9 cellular contexts compared by ENCODE assay signal in the genomic region with DNA sequence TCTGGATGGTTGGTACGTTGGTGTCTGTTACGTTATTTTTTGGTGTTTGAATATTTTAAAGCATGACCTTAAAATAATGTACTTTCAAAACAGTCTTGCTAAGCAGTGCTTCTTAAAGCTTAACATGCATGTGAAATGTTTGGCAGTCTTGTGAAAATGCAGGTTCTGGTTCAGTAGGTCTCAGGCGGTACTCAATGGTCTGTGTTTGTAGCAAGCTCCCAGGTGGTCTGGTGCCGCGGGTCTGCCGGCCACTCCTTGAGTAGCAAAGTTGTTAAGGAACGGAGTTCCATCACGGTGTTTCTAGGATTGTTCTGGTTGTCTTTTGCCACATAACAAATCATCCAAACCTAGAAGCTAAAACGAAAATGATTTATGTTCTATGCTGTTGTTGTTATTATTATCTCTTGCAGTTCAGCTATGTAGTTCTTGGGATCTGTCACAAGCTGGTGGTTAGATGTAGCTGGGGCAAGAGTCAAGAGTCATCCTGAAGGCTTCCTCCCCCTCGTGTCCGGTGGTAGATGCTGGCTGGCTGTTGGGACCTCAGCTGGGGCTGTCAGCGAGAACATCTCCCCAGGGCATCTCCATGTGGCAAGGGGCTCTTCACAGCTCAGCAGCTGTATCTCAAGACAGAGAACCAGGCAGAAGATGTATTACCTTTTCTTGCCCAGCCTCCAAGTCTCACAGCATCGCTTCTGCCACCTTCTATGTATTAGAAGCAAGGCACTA.
DNase-seq lines count a peak whose midpoint lies in the region; ATAC-seq and TF ChIP-seq lines count a peak whose summit lies in the region.
"Had no signal": no experiment of that assay in that cellular context is flagged by ENCODE, and none has a peak within 500 bp of the region (broad histone marks: within the 10 kb centered on the region; RNA-seq: fewer than 3 reads in every experiment).

No MANE protein-coding gene starts in this region.

- peaks cover 42% of the 10 kb centered on the region for H3K4me1 ChIP-seq in lower lobe of right lung

- H3K9me3 ChIP-seq in lower lobe of right lung = no peaks in the 10 kb centered on the region

- H3K27ac ChIP-seq in lower lobe of right lung = peak overlapping the region; percentile 64

- H3K4me3 ChIP-seq in lower lobe of right lung = no peak overlapping the region

- no peaks in the 10 kb centered on the region for H3K36me3 ChIP-seq in lower lobe of right lung

- intact Hi-C loops in lower lobe of right lung (cut with DNase I) = no loop called here

- ATAC-seq in GM18508 (IDR thresholded peaks at IDR 0.05; ENCODE audit: insufficient read depth, unreplicated experiment) (peak; percentile 23), GM19463 (IDR thresholded peaks at IDR 0.05; ENCODE audit: unreplicated experiment) (peak; percentile 38), HG03175 (IDR thresholded peaks at IDR 0.05; ENCODE audit: unreplicated experiment) (peak; percentile 44), lower lobe of right lung (no peak)

- no peak for DNase-seq in lower lobe of right lung
- DNase-seq in pons (ENCODE audit: low spot score) = no peak
- DNase-seq in NOMO-1 treated with dmso at 0.1 percent for 144 hours (lab: John Stamatoyannopoulos, UW; ENCODE audit: unreplicated experiment) = no peak
- DNase-seq in GOT3 (lab: John Stamatoyannopoulos, UW) = no peak
- no peak for DNase-seq in NCI-H526 (lab: John Stamatoyannopoulos, UW)
- DNase-seq: NCI-H510A treated with DMSO at 0.1 percent for 48 hours had no signal

- no peak for TF ChIP-seq CTCF in lower lobe of right lung (IDR thresholded peaks at IDR 0.05)

- H3K27me3 ChIP-seq in lower lobe of right lung (ENCODE audit: low read depth) = no peaks in the 10 kb centered on the region

Comparison
In these comparisons a context has a peak if more than half of its experiments do, and no peak if none do; other contexts are left out.
1. ATAC-seq: peak in GM18508 (single experiment), GM19463 (single experiment) and HG03175 (single experiment); none in lower lobe of right lung (0 of 2).